ENCODE assay signal across 8 cellular contexts in genomic region chr17:51046527-51047384, GRCh38.
A peak's percentile ranks its signal among the peaks of the same experiment; 100 is the strongest.
DNase-seq lines count a peak whose midpoint lies in the region; ATAC-seq, FAIRE-seq and TF ChIP-seq lines count a peak whose summit lies in the region.

No MANE protein-coding gene starts in this region.

- BruUV-seq in GM12878 (replicated peaks; lab: Mats Ljungman, UMichigan) = no TSS peak

- no peak overlapping the region for H3K9ac ChIP-seq in GM12878 (ENCODE audit: control insufficient read depth, insufficient read depth, low read length)

- H3K4me3 Mint-ChIP-seq in activated T-cell treated with anti-CD3 and anti-CD28 coated beads, Interleukin-2, amount 50 U/mL, for 24 hours = no peak overlapping the region
- H3K4me3 Mint-ChIP-seq in activated naive CD4-positive, alpha-beta T cell treated with anti-CD3 and anti-CD28 coated beads, Interleukin-2, amount 10 ng/mL, durations not matched to agents 7 days and 5 days = no peak overlapping the region

- H3K79me2 ChIP-seq in GM12878 (ENCODE audit: control insufficient read depth, insufficient read depth, low read length) = no peaks in the 10 kb centered on the region; the same call in none of the 2 replicates

- CTCF ChIA-PET in GM12878 (lab: Yijun Ruan, JAX) = interaction anchor here (0.6 to 24.6 kb wide), 10 partner anchors 9 to 107 kb away, joined by 3 to 472 read pairs (median 5); partner anchors contain the start of gene NME1
- CTCF ChIA-PET in activated naive CD4-positive, alpha-beta T cell treated with anti-CD3 and anti-CD28 coated beads, Interleukin-2, amount 10 ng/mL, durations not matched to agents 7 days and 5 days (lab: Charles Lee) = interaction anchor here (0.6 to 2.0 kb wide), 3 partner anchors 106 to 263 kb away, joined by 3 to 8 read pairs (median 5); partner anchors contain the start of gene NME1

- H3K27ac ChIP-seq in GM12878 (ENCODE audit: control insufficient read depth, insufficient read depth) = no peak overlapping the region
- no peak overlapping the region for H3K27ac ChIP-seq in iPS DF 6.9 (ENCODE audit: low read length)
- peak overlapping the region; percentile 16 to 73 (median 63) for H3K27ac ChIP-seq in sigmoid colon

- H3K4me1 ChIP-seq in GM12878 (ENCODE audit: control insufficient read depth, insufficient read depth, low read length) = peaks cover 29% of the 10 kb centered on the region
- H3K4me1 ChIP-seq in iPS DF 6.9 (ENCODE audit: control insufficient read depth, insufficient read depth, low read length) = 0 out of 2 replicates have a peak, but pooled peaks cover 2% of the 10 kb centered on the region
- peaks cover 0 to 44% (median 15%) of the 10 kb centered on the region in 4 donors for H3K4me1 ChIP-seq in sigmoid colon

- no peaks in the 10 kb centered on the region for H3K27me3 Mint-ChIP-seq in activated T-cell treated with anti-CD3 and anti-CD28 coated beads, Interleukin-2, amount 50 U/mL, for 24 hours
- no peaks in the 10 kb centered on the region for H3K27me3 Mint-ChIP-seq in activated naive CD4-positive, alpha-beta T cell treated with anti-CD3 and anti-CD28 coated beads, Interleukin-2, amount 10 ng/mL, durations not matched to agents 7 days and 5 days

- no peak overlapping the region for H3K4me3 ChIP-seq in GM12878
- H3K4me3 ChIP-seq in iPS DF 6.9 (ENCODE audit: low read length) = no peak overlapping the region; the same call in 1 of the 2 replicates
- H3K4me3 ChIP-seq in sigmoid colon = peak overlapping the region; percentile 14 to 41 (median 34)

- H2AFZ ChIP-seq in GM12878 (ENCODE audit: control insufficient read depth, low read depth, low read length) = no peak overlapping the region

- POLR2A ChIA-PET in GM12878 (lab: Charles Lee) = interaction anchor here (0.6 to 1.3 kb wide), 2 partner anchors 8 to 30 kb away, joined by 4 to 6 read pairs; no protein-coding TSS in a partner anchor

- TF ChIP-seq EP300 in GM12878 (IDR thresholded peaks at IDR 0.05; ENCODE audit: borderline replicate concordance in 1 of 2, control insufficient read depth in 1 of 2, low read depth in 2 of 2, low read length in 2 of 2) (no peak), sigmoid colon (IDR thresholded peaks at IDR 0.05) (no peak)

- H3K36me3 Mint-ChIP-seq in activated T-cell treated with anti-CD3 and anti-CD28 coated beads, Interleukin-2, amount 50 U/mL, for 24 hours (ENCODE audit: low read depth) = peaks cover 5% of the 10 kb centered on the region
- H3K36me3 Mint-ChIP-seq in activated naive CD4-positive, alpha-beta T cell treated with anti-CD3 and anti-CD28 coated beads, Interleukin-2, amount 10 ng/mL, durations not matched to agents 7 days and 5 days = peaks cover 1% of the 10 kb centered on the region

- no peaks in the 10 kb centered on the region for H4K20me1 ChIP-seq in GM12878 (ENCODE audit: control insufficient read depth, insufficient read depth)

- no peaks in the 10 kb centered on the region for H3K27me3 ChIP-seq in GM12878 (replicated peaks in 1 of 2; ENCODE audit: control insufficient read depth in 2 of 2, insufficient read depth in 2 of 2, low read length in 1 of 2)
- H3K27me3 ChIP-seq in iPS DF 6.9 (ENCODE audit: control insufficient read depth, insufficient read depth, low read length) = no peaks in the 10 kb centered on the region
- H3K27me3 ChIP-seq in sigmoid colon = no peaks in the 10 kb centered on the region

- intact Hi-C loops in GM12878 (cut with micrococcal nuclease; ENCODE audit: unreplicated experiment) = no loop called here
- intact Hi-C loops in sigmoid colon (cut with DNase I) = loop anchor here (5.0 to 10.0 kb wide), 2 partner anchors 44 to 192 kb away; no protein-coding TSS in a partner anchor

- ATAC-seq in GM12878 = no peak
- ATAC-seq in HG02852 (IDR thresholded peaks at IDR 0.05; ENCODE audit: unreplicated experiment) = no peak

- TF ChIP-seq CTCF in AG09319 (IDR thresholded peaks at IDR 0.05; ENCODE audit: low read depth, low read length) (no peak), GM12878 (IDR thresholded peaks at IDR 0.05 in 2 of 3, conservative IDR thresholded peaks at IDR 0.05 in 1 of 3; ENCODE audit: control insufficient read depth in 2 of 3, extremely low read depth in 1 of 3, insufficient read depth in 1 of 3, low read depth in 3 of 3, low read length in 3 of 3) (no peak), sigmoid colon (IDR thresholded peaks at IDR 0.05) (no peak)

- H3K27ac Mint-ChIP-seq in activated T-cell treated with anti-CD3 and anti-CD28 coated beads, Interleukin-2, amount 50 U/mL, for 24 hours = no peak overlapping the region
- H3K27ac Mint-ChIP-seq in activated naive CD4-positive, alpha-beta T cell treated with anti-CD3 and anti-CD28 coated beads, Interleukin-2, amount 10 ng/mL, durations not matched to agents 7 days and 5 days = no peak overlapping the region

- H3K4me2 ChIP-seq in GM12878 (ENCODE audit: control insufficient read depth, insufficient read depth) = no peak overlapping the region

- no peaks in the 10 kb centered on the region for H3K9me3 Mint-ChIP-seq in activated T-cell treated with anti-CD3 and anti-CD28 coated beads, Interleukin-2, amount 50 U/mL, for 24 hours
- no peaks in the 10 kb centered on the region for H3K9me3 Mint-ChIP-seq in activated naive CD4-positive, alpha-beta T cell treated with anti-CD3 and anti-CD28 coated beads, Interleukin-2, amount 10 ng/mL, durations not matched to agents 7 days and 5 days

- RAD21 ChIA-PET in GM12878 (lab: Charles Lee; ENCODE audit: unreplicated experiment) = interaction anchor here (0.5 to 4.3 kb wide), 10 partner anchors 10 to 325 kb away, joined by 3 to 28 read pairs (median 4); partner anchors contain the start of gene NME1

- TF ChIP-seq POLR2A in GM12878 (IDR thresholded peaks at IDR 0.05; ENCODE audit: low read depth, low read length) (no peak), sigmoid colon (IDR thresholded peaks at IDR 0.05) (peak in 1 of 2 donors; percentile 12)

- TF ChIP-seq RAD21 in GM12878 (IDR thresholded peaks at IDR 0.05; ENCODE audit: insufficient read depth, low read depth, low read length) = no peak

- in situ Hi-C loops in GM12878 (cut with MboI) = no loop called here

- peaks cover 9% of the 10 kb centered on the region for H3K4me1 Mint-ChIP-seq in activated T-cell treated with anti-CD3 and anti-CD28 coated beads, Interleukin-2, amount 50 U/mL, for 24 hours (ENCODE audit: low read depth)
- no peaks in the 10 kb centered on the region for H3K4me1 Mint-ChIP-seq in activated naive CD4-positive, alpha-beta T cell treated with anti-CD3 and anti-CD28 coated beads, Interleukin-2, amount 10 ng/mL, durations not matched to agents 7 days and 5 days

- no peak for FAIRE-seq in GM12878 (lab: Jason Lieb, UNC)

- no peaks in the 10 kb centered on the region for H3K9me3 ChIP-seq in GM12878 (replicated peaks; ENCODE audit: control insufficient read depth, insufficient read depth, low read length)
- no peaks in the 10 kb centered on the region for H3K9me3 ChIP-seq in iPS DF 6.9 (ENCODE audit: control insufficient read depth, insufficient read depth, low read length)
- H3K9me3 ChIP-seq in sigmoid colon = no peaks in the 10 kb centered on the region

- WGBS in GM12878 (ENCODE audit: insufficient coverage, insufficient replicate concordance, low lambda C conversion rate, missing lambda C conversion rate) = 92% methylated on average over 12 of the region's 12 CpGs
- WGBS in iPS DF 6.9 (ENCODE audit: insufficient coverage, insufficient read length) = no CpG with 5 or more reads among the region's 12 CpGs
- 72 to 86% methylated on average over 12 of the region's 12 CpGs for WGBS in sigmoid colon, 2 donors

- DNase-seq in AG09319 (ENCODE audit: extremely low read depth, low read depth) (peak; percentile 32), NCI-H1436 treated with DMSO at 0.1 percent for 48 hours (lab: John Stamatoyannopoulos, UW) (peak; percentile 95), GM12878 (ENCODE audit: low read depth, low spot score) (no peak), iPS DF 6.9 (ENCODE audit: low read depth, low spot score) (peak; percentile 83), sigmoid colon (peak; percentile 91)
- no peak for DNase-seq in activated T-cell treated with anti-CD3 and anti-CD28 coated beads, Interleukin-2, amount 50 U/mL, for 24 hours
- no peak for DNase-seq in activated naive CD4-positive, alpha-beta T cell treated with anti-CD3 and anti-CD28 coated beads, Interleukin-2, amount 10 ng/mL, durations not matched to agents 7 days and 5 days

- H3K36me3 ChIP-seq in GM12878 (ENCODE audit: control insufficient read depth in 2 of 2, insufficient read depth in 2 of 2, low read length in 1 of 2) (no peaks in the 10 kb centered on the region; a peak in 3 of 4 replicates), iPS DF 6.9 (ENCODE audit: control insufficient read depth, insufficient read depth, low read length) (no peaks in the 10 kb centered on the region), sigmoid colon (no peaks in the 10 kb centered on the region)

- SMC1A ChIA-PET in GM12878 (lab: Charles Lee; ENCODE audit: uncharacterized antibody, unreplicated experiment) = interaction anchor here (0.6 to 9.8 kb wide), 14 partner anchors 8 to 264 kb away, joined by 3 to 92 read pairs (median 5); partner anchors contain the start of gene NME1

TF ChIP-seq in GM12878, 131 proteins besides CTCF, POLR2A, EP300 and RAD21:
- TF ChIP-seq NFXL1 (IDR thresholded peaks at IDR 0.05; ENCODE audit: borderline replicate concordance) (no peak), NFIC (IDR thresholded peaks at IDR 0.05; ENCODE audit: low read depth, low read length) (no peak), MEF2B (IDR thresholded peaks at IDR 0.05; ENCODE audit: partially characterized antibody, poor library complexity, severe bottlenecking) (no peak), ZBED1 (IDR thresholded peaks at IDR 0.05; ENCODE audit: borderline replicate concordance) (no peak), ZNF207 (IDR thresholded peaks at IDR 0.05; ENCODE audit: borderline replicate concordance) (no peak), CREM (IDR thresholded peaks at IDR 0.05; ENCODE audit: low read depth) (0 out of 2 replicates have a peak, but pooled peaks have one; percentile 21)
- TF ChIP-seq, protein P1, sequence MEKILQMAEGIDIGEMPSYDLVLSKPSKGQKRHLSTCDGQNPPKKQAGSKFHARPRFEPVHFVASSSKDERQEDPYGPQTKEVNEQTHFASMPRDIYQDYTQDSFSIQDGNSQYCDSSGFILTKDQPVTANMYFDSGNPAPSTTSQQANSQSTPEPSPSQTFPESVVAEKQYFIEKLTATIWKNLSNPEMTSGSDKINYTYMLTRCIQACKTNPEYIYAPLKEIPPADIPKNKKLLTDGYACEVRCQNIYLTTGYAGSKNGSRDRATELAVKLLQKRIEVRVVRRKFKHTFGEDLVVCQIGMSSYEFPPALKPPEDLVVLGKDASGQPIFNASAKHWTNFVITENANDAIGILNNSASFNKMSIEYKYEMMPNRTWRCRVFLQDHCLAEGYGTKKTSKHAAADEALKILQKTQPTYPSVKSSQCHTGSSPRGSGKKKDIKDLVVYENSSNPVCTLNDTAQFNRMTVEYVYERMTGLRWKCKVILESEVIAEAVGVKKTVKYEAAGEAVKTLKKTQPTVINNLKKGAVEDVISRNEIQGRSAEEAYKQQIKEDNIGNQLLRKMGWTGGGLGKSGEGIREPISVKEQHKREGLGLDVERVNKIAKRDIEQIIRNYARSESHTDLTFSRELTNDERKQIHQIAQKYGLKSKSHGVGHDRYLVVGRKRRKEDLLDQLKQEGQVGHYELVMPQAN (conservative IDR thresholded peaks at IDR 0.05) = no peak
TF ChIP-seq in GM12878: peak in this region for 1.

Comparison
In these comparisons a context has a peak if more than half of its experiments do, and no peak if none do; other contexts are left out.
1. DNase-seq: peak in AG09319 (single experiment), NCI-H1436 treated with DMSO at 0.1 percent for 48 hours (single experiment), iPS DF 6.9 (single experiment) and sigmoid colon (single experiment); none in GM12878 (single experiment), activated T-cell treated with anti-CD3 and anti-CD28 coated beads, Interleukin-2, amount 50 U/mL, for 24 hours (single experiment) and activated naive CD4-positive, alpha-beta T cell treated with anti-CD3 and anti-CD28 coated beads, Interleukin-2, amount 10 ng/mL, durations not matched to agents 7 days and 5 days (single experiment).
2. H3K27ac ChIP-seq: peak in sigmoid colon (4 of 4); none in GM12878 (single experiment) and iPS DF 6.9 (single experiment).
3. H3K4me3 ChIP-seq: peak in sigmoid colon (4 of 4); none in GM12878 (single experiment) and iPS DF 6.9 (single experiment).